Comparison of ENCODE assay signal across 23 cellular contexts in genomic region chr3:151946606-151947005, GRCh38.
A peak's percentile ranks its signal among the peaks of the same experiment; 100 is the strongest.
DNase-seq lines count a peak whose midpoint lies in the region; ATAC-seq lines count a peak whose summit lies in the region.
"Had no signal": no experiment of that assay in that cellular context is flagged by ENCODE, and none has a peak within 500 bp of the region (broad histone marks: within the 10 kb centered on the region; RNA-seq: fewer than 3 reads in every experiment).

No MANE protein-coding gene starts in this region.

- no peaks in the 10 kb centered on the region for H3K9me3 Mint-ChIP-seq in activated T-helper 17 cell treated with anti-CD3 and anti-CD28 coated beads, Interleukin-2, amount 50 U/mL, for 72 hours
- H3K9me3 Mint-ChIP-seq: CD8-positive, alpha-beta T cell had no signal

- H3K9me3 ChIP-seq in adipocyte (ENCODE audit: control insufficient read depth, low read length), result no peaks in the 10 kb centered on the region
- H3K9me3 ChIP-seq: A549 had no signal

- no peak overlapping the region for H3K4me3 Mint-ChIP-seq in activated T-helper 17 cell treated with anti-CD3 and anti-CD28 coated beads, Interleukin-2, amount 50 U/mL, for 72 hours
- H3K4me3 Mint-ChIP-seq: CD8-positive, alpha-beta T cell; IgD-negative memory B cell had no signal

- H3K9ac ChIP-seq in adipocyte (ENCODE audit: low read length), result no peak overlapping the region

- H3K36me3 ChIP-seq in adipocyte (ENCODE audit: control insufficient read depth, insufficient read depth, low read length, severe bottlenecking), result no peaks in the 10 kb centered on the region

- peaks cover 9% of the 10 kb centered on the region for H3K4me1 ChIP-seq in adipocyte (ENCODE audit: control insufficient read depth, insufficient read depth, low read length)
- H3K4me1 ChIP-seq: A549 had no signal

- H3K4me1 Mint-ChIP-seq in activated T-helper 17 cell treated with anti-CD3 and anti-CD28 coated beads, Interleukin-2, amount 50 U/mL, for 72 hours, result no peaks in the 10 kb centered on the region
- H3K4me1 Mint-ChIP-seq: IgD-negative memory B cell had no signal

- no peak overlapping the region for H3K27ac Mint-ChIP-seq in activated T-helper 17 cell treated with anti-CD3 and anti-CD28 coated beads, Interleukin-2, amount 50 U/mL, for 72 hours
- H3K27ac Mint-ChIP-seq: CD8-positive, alpha-beta T cell; IgD-negative memory B cell had no signal

- ATAC-seq in HG02885 (IDR thresholded peaks at IDR 0.05; ENCODE audit: poor library complexity, unreplicated experiment) (no peak), GM21576 (IDR thresholded peaks at IDR 0.05; ENCODE audit: unreplicated experiment) (no peak), HG03139 (IDR thresholded peaks at IDR 0.05; ENCODE audit: unreplicated experiment) (no peak)
- no peak for ATAC-seq in activated T-helper 17 cell treated with anti-CD3 and anti-CD28 coated beads, Interleukin-2, amount 50 U/mL, for 72 hours (replicated peaks)
- ATAC-seq: A549; CD8-positive, alpha-beta T cell; Right ventricle myocardium inferior had no signal

- H3K4me3 ChIP-seq in adipocyte (ENCODE audit: low read length), result no peak overlapping the region
- H3K4me3 ChIP-seq: A549 had no signal

- DNase-seq in AG08395 (ENCODE audit: low spot score) (peak; percentile 42), GM03348 (ENCODE audit: low spot score) (peak; percentile 24), adipocyte (ENCODE audit: low read depth) (peak; percentile 54), foreskin melanocyte (peak; percentile 58)
- DNase-seq: AML-193; C1 segment of cervical spinal cord; CD8-positive, alpha-beta T cell; DMS153; Karpas-422; MV-4-11; NCI-H1105 treated with DMSO at 0.1 percent for 48 hours; NCI-H1694; NCI-H2081 treated with DMSO at 0.1 percent for 48 hours; NCI-H446 treated with DMSO at 0.1 percent for 48 hours; NCI-H526 treated with DMSO at 0.1 percent for 48 hours; SW 1271 had no signal

- no peaks in the 10 kb centered on the region for H3K36me3 Mint-ChIP-seq in activated T-helper 17 cell treated with anti-CD3 and anti-CD28 coated beads, Interleukin-2, amount 50 U/mL, for 72 hours (ENCODE audit: low read depth)
- H3K36me3 Mint-ChIP-seq: CD8-positive, alpha-beta T cell; IgD-negative memory B cell had no signal

- H3K27me3 Mint-ChIP-seq in activated T-helper 17 cell treated with anti-CD3 and anti-CD28 coated beads, Interleukin-2, amount 50 U/mL, for 72 hours, result peaks cover 33% of the 10 kb centered on the region

- no peaks in the 10 kb centered on the region for H3K27me3 ChIP-seq in adipocyte (replicated peaks; ENCODE audit: control insufficient read depth, insufficient read depth, low read length)
